6 cellular contexts compared by ENCODE assay signal in genomic region chr18:36207969-36208368, GRCh38. TPM values are rescaled to one million over a fixed set of nuclear protein-coding genes. Genes with fewer than 3 reads are reported as not detected.
A peak's percentile ranks its signal among the peaks of the same experiment; 100 is the strongest.
DNase-seq lines count a peak whose midpoint lies in the region; ATAC-seq, FAIRE-seq and TF ChIP-seq lines count a peak whose summit lies in the region.
"Not testable (repeated sequence)": the region's sequence is repeated elsewhere in the genome, so short reads cannot be mapped to it uniquely, and the experiment has no call there.
"Had no signal": no experiment of that assay in that cellular context is flagged by ENCODE, and none has a peak within 500 bp of the region (broad histone marks: within the 10 kb centered on the region; RNA-seq: fewer than 3 reads in every experiment).

No MANE protein-coding gene starts in this region.

- not testable (repeated sequence) for TF ChIP-seq CTCF in HEK293 (tag by site-specific recombination; IDR thresholded peaks at IDR 0.05); K562 (IDR thresholded peaks at IDR 0.05 in 2 of 3, conservative IDR thresholded peaks at IDR 0.05 in 1 of 3; ENCODE audit: insufficient read depth in 2 of 3, low read depth in 1 of 3, low read length in 3 of 3)

- H3K27me3 ChIP-seq in K562 (ENCODE audit: control insufficient read depth in 2 of 2, insufficient read depth in 2 of 2, low read length in 2 of 2) = not testable (repeated sequence)

- not testable (repeated sequence) for H3K9me3 ChIP-seq in HEK293 (ENCODE audit: control insufficient read depth, insufficient read depth, low read depth, low read length); K562 (replicated peaks; ENCODE audit: control insufficient read depth, insufficient read depth, low read depth, low read length)

- not testable (repeated sequence) for TF ChIP-seq EP300 in K562 (IDR thresholded peaks at IDR 0.05; ENCODE audit: low read length)

- in situ Hi-C loops in K562 (cut with MboI) = not testable (repeated sequence)

- H3K27ac ChIP-seq in HEK293 (ENCODE audit: extremely low read depth, low read depth, low read length); K562 (ENCODE audit: extremely low read depth, low read depth, low read length): not testable (repeated sequence)

- H2AFZ ChIP-seq in K562 (ENCODE audit: low read depth, low read length) = not testable (repeated sequence)

- not testable (repeated sequence) for TF ChIP-seq POLR2A in K562 (conservative IDR thresholded peaks at IDR 0.05)

- not testable (repeated sequence) for H3K9ac ChIP-seq in K562 (ENCODE audit: insufficient read depth in 1 of 2, low read depth in 2 of 2, low read length in 2 of 2)

- H3K36me3 ChIP-seq in HEK293 (ENCODE audit: control insufficient read depth in 2 of 2, insufficient read depth in 1 of 2, low read length in 2 of 2) (peaks cover 0 to 22% of the 10 kb centered on the region in 2 experiments; a peak in 1 of 3 replicates), K562 (ENCODE audit: control insufficient read depth, insufficient read depth, low read length) (peaks cover 17% of the 10 kb centered on the region)

- CTCF ChIA-PET in HEK293 (lab: Yijun Ruan, JAX); K562 (lab: Yijun Ruan, JAX; ENCODE audit: low intra/inter-chr PET ratio): not testable (repeated sequence)

- not testable (repeated sequence) for H3K4me3 ChIP-seq in HEK293 (ENCODE audit: low read depth, low read length); K562

- not testable (repeated sequence) for H4K20me1 ChIP-seq in K562 (replicated peaks; ENCODE audit: control insufficient read depth, insufficient read depth, low read length)

- BruUV-seq in K562 (replicated peaks; lab: Mats Ljungman, UMichigan) = not testable (repeated sequence)

- not testable (repeated sequence) for H3K4me1 ChIP-seq in HEK293 (ENCODE audit: control insufficient read depth, insufficient read depth, low read length)
- peaks cover 8 to 11% of the 10 kb centered on the region in 2 experiments; a peak in 3 of 5 replicates for H3K4me1 ChIP-seq in K562 (replicated peaks in 1 of 2; ENCODE audit: control insufficient read depth in 2 of 2, insufficient read depth in 2 of 2, low read length in 2 of 2)

- FAIRE-seq in K562 (lab: Jason Lieb, UNC) = not testable (repeated sequence)

- 76% methylated on average over 2 of the region's 2 CpGs for WGBS in K562 (ENCODE audit: insufficient coverage, low coverage, missing lambda C conversion rate)

- TF ChIP-seq RAD21 in K562 (CRISPR knock-in tag; conservative IDR thresholded peaks at IDR 0.05 in 1 of 2, IDR thresholded peaks at IDR 0.05 in 1 of 2) = not testable (repeated sequence)

- DNase-seq in K562 (ENCODE audit: extremely low read depth in 1 of 4, low spot score in 3 of 4) = not testable (repeated sequence)

- not testable (repeated sequence) for H3K4me2 ChIP-seq in K562 (ENCODE audit: insufficient read depth, low read length)

- H3K9me1 ChIP-seq in K562 (ENCODE audit: control insufficient read depth, insufficient read depth, low read length) = not testable (repeated sequence)

- POLR2A ChIA-PET in HEK293 (lab: Yijun Ruan, JAX); K562 (lab: Yijun Ruan, JAX): not testable (repeated sequence)

- not testable (repeated sequence) for ATAC-seq in K562

- not testable (repeated sequence) for H3K79me2 ChIP-seq in K562 (ENCODE audit: control insufficient read depth, insufficient read depth, low read length)

- intact Hi-C loops in K562 (cut with micrococcal nuclease) = not testable (repeated sequence)

TF ChIP-seq in HEK293, 187 proteins besides CTCF, POLR2A, EP300 and RAD21:
- peak; percentile 64; the same call in 1 of the 2 replicates for TF ChIP-seq ZNF280D (tag by site-specific recombination; IDR thresholded peaks at IDR 0.05)
- TF ChIP-seq SETDB1 (IDR thresholded peaks at IDR 0.05; ENCODE audit: insufficient read length, low read length) = peak; percentile 65

TF ChIP-seq in K562, 482 proteins besides CTCF, POLR2A, EP300 and RAD21:
- peak; percentile 40 for TF ChIP-seq RBM25 (IDR thresholded peaks at IDR 0.05; ENCODE audit: low read depth, low read length, severe bottlenecking)

RNA-seq across cellular contexts. Expression of gene MOCOS, which starts 20.7 kb away (rescaled TPM):
- 13.8 and 19.3 TPM in 2 replicates for total RNA-seq in K562 (2011; cell fraction: chromatin; rRNA removed; ENCODE audit: low replicate concordance)
- total RNA-seq in K562 (2011; cell fraction: nucleolus; rRNA removed) = 11.7 and 12.5 TPM in 2 replicates
- 13.4 and 14.2 TPM in 2 replicates for total RNA-seq in K562 (2011; cell fraction: nucleoplasm; rRNA removed)
- 8.4 and 11.8 TPM in 2 replicates for total RNA-seq in K562 (2014; rRNA removed)
- total RNA-seq in K562 (2014; rRNA removed; fragmentation: Illumina TruSeq; extraction: Trizol) = 11.5 and 11.8 TPM in 2 replicates
- total RNA-seq in K562 (2015; rRNA removed; fragmentation: Illumina TruSeq; extraction: Trizol) = 7.7 TPM in 2 replicates
- total RNA-seq in K562 (2021) = 12.4 TPM in 2 replicates
- 8.1 and 8.6 TPM in 2 replicates for polyA plus RNA-seq in K562 (2011; rRNA removed)
- polyA plus RNA-seq in K562 (2011; cell fraction: cytosol; rRNA removed) = 6.4 and 6.8 TPM in 2 replicates
- 11.0 and 12.3 TPM in 2 replicates for polyA plus RNA-seq in K562 (2011; cell fraction: nucleus; rRNA removed)
- 6.5 and 17.9 TPM in 2 replicates for polyA plus RNA-seq in K562 (2012)
- 8.4 and 9.2 TPM in 2 replicates for polyA plus RNA-seq in K562 (2014; fragmentation: Illumina TruSeq; extraction: Trizol)
- 1 to 10 TPM; 4.5 to 4.6 TPM for polyA plus RNA-seq in K562 (2014; fragmentation: Nextera tagmentation; extraction: Ambion mirVana)
- 9.1 and 12.1 TPM in 2 replicates for polyA plus RNA-seq in K562 (2014; rRNA removed)
- 10.8 and 12.7 TPM in 2 replicates for polyA minus RNA-seq in K562 (2011; rRNA and poly(A)+ RNA removed)
- 6.4 and 6.6 TPM in 2 replicates for polyA minus RNA-seq in K562 (2011; cell fraction: cytosol; rRNA and poly(A)+ RNA removed)
- polyA minus RNA-seq in K562 (2011; cell fraction: nucleus; rRNA and poly(A)+ RNA removed) = 7.4 and 11.7 TPM in 2 replicates
- total RNA-seq: A673; CD4-positive, alpha-beta T cell; CD4-positive, CD25-positive, alpha-beta regulatory T cell; CD8-positive, alpha-beta T cell had no signal
